Comparison of ENCODE assay signal across 38 cellular contexts in the genomic region with DNA sequence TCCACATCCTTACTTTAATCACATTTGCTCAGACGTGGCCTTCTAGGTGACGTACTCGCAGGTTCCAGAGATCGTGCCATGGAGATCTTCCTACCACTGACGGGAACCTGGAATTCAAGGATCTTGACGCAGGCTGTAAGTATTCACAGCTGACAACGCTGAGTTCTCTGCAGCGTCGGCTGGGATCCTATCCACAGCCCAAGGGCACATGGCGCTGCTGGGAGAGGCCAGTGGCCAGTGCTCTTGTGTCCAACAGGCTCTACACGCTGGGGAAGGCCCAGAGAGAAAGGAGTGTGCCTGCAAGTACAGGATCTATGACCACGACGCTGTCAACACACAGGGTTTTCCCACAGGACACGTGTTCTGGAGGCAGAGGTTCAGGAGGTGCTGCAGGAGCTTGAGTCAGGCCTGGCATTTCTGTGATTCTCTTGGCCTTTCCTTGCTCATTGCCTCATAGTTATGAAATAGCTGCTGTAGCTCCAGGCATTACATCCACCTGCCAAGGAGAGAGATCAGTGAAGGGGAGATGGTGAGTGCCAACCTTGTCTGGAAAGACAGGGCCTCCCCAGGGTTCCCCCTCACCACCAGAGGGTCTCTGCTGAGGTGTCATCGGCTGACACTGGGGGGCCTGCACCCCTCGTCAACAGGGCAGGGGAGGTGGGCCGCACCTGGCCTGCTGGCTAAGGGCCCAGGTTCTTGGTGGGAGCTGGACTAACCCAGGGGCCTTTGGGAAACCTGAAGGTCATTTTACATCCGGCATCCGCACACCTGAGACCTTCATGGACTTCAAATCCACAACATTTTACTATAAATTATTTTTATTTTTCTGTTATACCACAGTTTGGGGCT. TPM values are rescaled to one million over a fixed set of nuclear protein-coding genes. Genes with fewer than 3 reads are reported as not detected.
"Had no signal": no experiment of that assay in that cellular context is flagged by ENCODE, and none has a peak within 500 bp of the region (broad histone marks: within the 10 kb centered on the region; RNA-seq: fewer than 3 reads in every experiment).

No MANE protein-coding gene starts in this region.

- ATAC-seq: activated T-cell treated with anti-CD3 and anti-CD28 coated beads, Interleukin-2, amount 50 U/mL, for 72 hours; activated T-helper 17 cell treated with anti-CD3 and anti-CD28 coated beads, Interleukin-2, amount 50 U/mL, for 72 hours; Right ventricle myocardium inferior; SK-N-SH treated with all-trans-retinoic acid at 6 μM for 48 hours; T-cell had no signal

- H3K27ac Mint-ChIP-seq: activated CD4-positive, alpha-beta memory T cell treated with anti-CD3 and anti-CD28 coated beads, Interleukin-2, amount 10 ng/mL, durations not matched to agents 7 days and 5 days; activated naive CD4-positive, alpha-beta T cell treated with anti-CD3 and anti-CD28 coated beads, Interleukin-2, amount 50 U/mL, for 24 hours; activated naive CD8-positive, alpha-beta T cell treated with anti-CD3 and anti-CD28 coated beads, Interleukin-2, amount 10 ng/mL, durations not matched to agents 7 days and 5 days; activated T-cell treated with anti-CD3 and anti-CD28 coated beads, Interleukin-2, amount 50 U/mL, for 72 hours; activated T-helper 17 cell treated with anti-CD3 and anti-CD28 coated beads, Interleukin-2, amount 50 U/mL, for 72 hours; T-cell had no signal

- H3K27me3 Mint-ChIP-seq: activated CD4-positive, alpha-beta memory T cell treated with anti-CD3 and anti-CD28 coated beads, Interleukin-2, amount 10 ng/mL, durations not matched to agents 7 days and 5 days; activated T-helper 17 cell treated with anti-CD3 and anti-CD28 coated beads, Interleukin-2, amount 50 U/mL, for 72 hours had no signal

- H3K4me3 Mint-ChIP-seq: activated CD4-positive, alpha-beta memory T cell treated with anti-CD3 and anti-CD28 coated beads, Interleukin-2, amount 10 ng/mL, durations not matched to agents 7 days and 5 days; activated naive CD4-positive, alpha-beta T cell treated with anti-CD3 and anti-CD28 coated beads, Interleukin-2, amount 50 U/mL, for 24 hours; activated naive CD8-positive, alpha-beta T cell treated with anti-CD3 and anti-CD28 coated beads, Interleukin-2, amount 10 ng/mL, durations not matched to agents 7 days and 5 days; activated T-cell treated with anti-CD3 and anti-CD28 coated beads, Interleukin-2, amount 50 U/mL, for 72 hours; activated T-helper 17 cell treated with anti-CD3 and anti-CD28 coated beads, Interleukin-2, amount 50 U/mL, for 72 hours; T-cell had no signal

- H3K27me3 ChIP-seq: ascending aorta had no signal

- H3K36me3 Mint-ChIP-seq: activated naive CD4-positive, alpha-beta T cell treated with anti-CD3 and anti-CD28 coated beads, Interleukin-2, amount 50 U/mL, for 24 hours; activated naive CD8-positive, alpha-beta T cell treated with anti-CD3 and anti-CD28 coated beads, Interleukin-2, amount 10 ng/mL, durations not matched to agents 7 days and 5 days had no signal

- H3K4me1 ChIP-seq: ascending aorta had no signal

- H3K4me1 Mint-ChIP-seq: activated CD4-positive, alpha-beta memory T cell treated with anti-CD3 and anti-CD28 coated beads, Interleukin-2, amount 10 ng/mL, durations not matched to agents 7 days and 5 days; activated naive CD4-positive, alpha-beta T cell treated with anti-CD3 and anti-CD28 coated beads, Interleukin-2, amount 50 U/mL, for 24 hours; activated naive CD8-positive, alpha-beta T cell treated with anti-CD3 and anti-CD28 coated beads, Interleukin-2, amount 10 ng/mL, durations not matched to agents 7 days and 5 days had no signal

- DNase-seq: activated CD4-positive, alpha-beta memory T cell treated with anti-CD3 and anti-CD28 coated beads, Interleukin-2, amount 10 ng/mL, durations not matched to agents 7 days and 5 days; activated CD4-positive, alpha-beta T cell treated with anti-CD3 and anti-CD28 coated beads for 1 hour; activated CD4-positive, alpha-beta T cell treated with anti-CD3 and anti-CD28 coated beads for 48 hours; activated CD4-positive, CD25-positive, alpha-beta regulatory T cell; activated CD8-positive, alpha-beta memory T cell treated with anti-CD3 and anti-CD28 coated beads for 24 hours; activated gamma-delta T cell; activated naive CD4-positive, alpha-beta T cell treated with Interleukin-2 at 50 U/mL for 16 hours; activated naive CD8-positive, alpha-beta T cell treated with anti-CD3 and anti-CD28 coated beads, Interleukin-2, amount 10 ng/mL, durations not matched to agents 7 days and 5 days; activated T-cell treated with anti-CD3 and anti-CD28 coated beads, Interleukin-2, amount 50 U/mL, for 1 hour; activated T-cell treated with anti-CD3 and anti-CD28 coated beads, Interleukin-2, amount 50 U/mL, for 72 hours; amygdala; NCI-H1092 treated with DMSO at 0.1 percent for 48 hours; NCI-H1417; NCI-H146; NCI-H187; NCI-H2029 treated with DMSO at 0.1 percent for 48 hours; NCI-H2107; NCI-H2171; NCI-H510A; NCI-H526; NCI-H748 treated with DMSO at 0.1 percent for 48 hours; NK-92 treated with Interleukin-12 subunit alpha and Interleukin-12 subunit beta, amount 100 ng/mL, for 24 hours; PC-9; SIG-M5; T-cell; T-helper 2 cell; T-helper 9 cell had no signal

- H3K9me3 Mint-ChIP-seq: activated CD4-positive, alpha-beta memory T cell treated with anti-CD3 and anti-CD28 coated beads, Interleukin-2, amount 10 ng/mL, durations not matched to agents 7 days and 5 days; activated naive CD4-positive, alpha-beta T cell treated with anti-CD3 and anti-CD28 coated beads, Interleukin-2, amount 50 U/mL, for 24 hours; activated naive CD8-positive, alpha-beta T cell treated with anti-CD3 and anti-CD28 coated beads, Interleukin-2, amount 10 ng/mL, durations not matched to agents 7 days and 5 days; activated T-cell treated with anti-CD3 and anti-CD28 coated beads, Interleukin-2, amount 50 U/mL, for 72 hours; activated T-helper 17 cell treated with anti-CD3 and anti-CD28 coated beads, Interleukin-2, amount 50 U/mL, for 72 hours; T-cell had no signal

- H3K27ac ChIP-seq: ascending aorta, KMS-11, PC-9, RWPE1, VCaP had no signal

RNA-seq across cellular contexts. Expression of a gene that starts 21.3 kb away (rescaled TPM):
- total RNA-seq: activated CD4-positive, alpha-beta memory T cell treated with anti-CD3 and anti-CD28 coated beads, Interleukin-2, amount 10 ng/mL, durations not matched to agents 7 days and 5 days; activated naive CD8-positive, alpha-beta T cell treated with anti-CD3 and anti-CD28 coated beads, Interleukin-2, amount 10 ng/mL, durations not matched to agents 7 days and 5 days; activated T-cell treated with anti-CD3 and anti-CD28 coated beads, Interleukin-2, amount 50 U/mL, for 72 hours; activated T-helper 17 cell treated with anti-CD3 and anti-CD28 coated beads, Interleukin-2, amount 50 U/mL, for 72 hours; ascending aorta; cardiac septum; LHCN-M2; PC-9; Right ventricle myocardium inferior; SK-MEL-5; T-cell had no signal

RNA-seq across cellular contexts. Expression of a gene that starts 29.5 kb away (rescaled TPM):
- total RNA-seq: activated CD4-positive, alpha-beta memory T cell treated with anti-CD3 and anti-CD28 coated beads, Interleukin-2, amount 10 ng/mL, durations not matched to agents 7 days and 5 days; activated naive CD8-positive, alpha-beta T cell treated with anti-CD3 and anti-CD28 coated beads, Interleukin-2, amount 10 ng/mL, durations not matched to agents 7 days and 5 days; activated T-cell treated with anti-CD3 and anti-CD28 coated beads, Interleukin-2, amount 50 U/mL, for 72 hours; activated T-helper 17 cell treated with anti-CD3 and anti-CD28 coated beads, Interleukin-2, amount 50 U/mL, for 72 hours; ascending aorta; cardiac septum; LHCN-M2; PC-9; Right ventricle myocardium inferior; SK-MEL-5; T-cell had no signal
